15 cellular contexts compared by ENCODE assay signal in the genomic region with DNA sequence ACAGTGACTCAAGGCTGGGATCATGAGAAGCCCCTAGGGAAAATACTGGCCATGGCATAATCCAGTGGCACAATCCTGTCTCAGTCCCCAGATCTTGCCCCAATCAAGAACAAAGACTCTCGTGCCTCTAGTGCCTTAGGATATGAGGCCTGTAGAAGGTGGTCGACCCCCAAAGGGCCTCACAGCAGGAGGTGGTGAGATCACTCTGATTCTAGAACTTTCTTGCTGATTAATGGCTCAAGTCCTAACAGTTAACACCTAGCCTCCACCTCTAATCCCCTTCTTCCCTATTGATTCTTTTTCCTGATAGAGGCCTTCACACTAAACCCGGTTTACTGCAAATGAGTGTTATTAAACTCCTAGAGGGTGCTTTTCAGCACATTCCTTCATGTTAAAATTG.
DNase-seq lines count a peak whose midpoint lies in the region; ATAC-seq and TF ChIP-seq lines count a peak whose summit lies in the region.
"Had no signal": no experiment of that assay in that cellular context is flagged by ENCODE, and none has a peak within 500 bp of the region (broad histone marks: within the 10 kb centered on the region; RNA-seq: fewer than 3 reads in every experiment).

No MANE protein-coding gene starts in this region.

- no peak overlapping the region for H4K8ac ChIP-seq in H9 (replicated peaks; ENCODE audit: insufficient read length, low read depth, low read length)

- H3K9ac ChIP-seq in neural progenitor cell = no peak overlapping the region
- H3K9ac ChIP-seq in H9 (ENCODE audit: extremely low read depth, insufficient read length, low read length) = no peak overlapping the region
- H3K9ac ChIP-seq: GM23248 had no signal

- H3F3A ChIP-seq in neural progenitor cell (ENCODE audit: low read depth) = peaks cover 13% of the 10 kb centered on the region

- H3K4me3 ChIP-seq in CD4-positive, CD25-positive, alpha-beta regulatory T cell (ENCODE audit: low read depth, low read length) = no peak overlapping the region
- no peak overlapping the region for H3K4me3 ChIP-seq in neural progenitor cell
- H3K4me3 ChIP-seq: GM23248 had no signal

- H3K4me3 Mint-ChIP-seq in CD4-positive, CD25-positive, alpha-beta regulatory T cell = no peak overlapping the region
- H3K4me3 Mint-ChIP-seq in brain (no peak overlapping the region), neural progenitor cell (no peak overlapping the region), H9 (no peak overlapping the region)
- H3K4me3 Mint-ChIP-seq in activated T-helper 2 cell treated with anti-CD3 and anti-CD28 coated beads, Interferon-gamma antibody, Interleukin-2, Interleukin-4, amounts not matched to agents 10 μg/mL and 5 μg/mL and 100 μg/mL, durations not matched to agents 14 hours and 24 hours and 36 hours (ENCODE audit: low read depth) = no peak overlapping the region
- H3K4me3 Mint-ChIP-seq: B cell; CD8-positive, alpha-beta T cell; IgD-negative memory B cell had no signal

- H3K4me1 ChIP-seq in CD4-positive, CD25-positive, alpha-beta regulatory T cell (ENCODE audit: control insufficient read depth, insufficient read depth, low read length, poor library complexity, severe bottlenecking) = no peaks in the 10 kb centered on the region
- H3K4me1 ChIP-seq in neural progenitor cell = peaks cover 41% of the 10 kb centered on the region
- H3K4me1 ChIP-seq in H9 (ENCODE audit: insufficient read depth, low read length) = no peaks in the 10 kb centered on the region; the same call in none of the 2 replicates

- no peak overlapping the region for H3K27ac ChIP-seq in CD4-positive, CD25-positive, alpha-beta regulatory T cell (ENCODE audit: insufficient read depth, low read length, poor library complexity, severe bottlenecking)
- H3K27ac ChIP-seq in KOPT-K1 (ENCODE audit: low read depth, low read length, poor library complexity, severe bottlenecking) (peak overlapping the region; percentile 21), neural progenitor cell (no peak overlapping the region), H9 (ENCODE audit: insufficient read length, low read depth, low read length) (no peak overlapping the region)
- H3K27ac ChIP-seq: C4-2B, GM23248 had no signal

- no peak for ATAC-seq in CD4-positive, CD25-positive, alpha-beta regulatory T cell (ENCODE audit: low read depth in 2 of 2)
- ATAC-seq: CD8-positive, alpha-beta T cell had no signal

- TF ChIP-seq CTCF in brain (conservative IDR thresholded peaks at IDR 0.05) = no peak
- no peak for TF ChIP-seq CTCF in neural progenitor cell (IDR thresholded peaks at IDR 0.05)
- no peak for TF ChIP-seq CTCF in H9 (conservative IDR thresholded peaks at IDR 0.05)
- TF ChIP-seq CTCF in GM10266 (IDR thresholded peaks at IDR 0.05; ENCODE audit: control insufficient read depth, insufficient read depth, low read depth, missing control alignments) = no peak

- H3K36me3 Mint-ChIP-seq in CD4-positive, CD25-positive, alpha-beta regulatory T cell = peaks cover 13% of the 10 kb centered on the region
- no peaks in the 10 kb centered on the region for H3K36me3 Mint-ChIP-seq in brain
- peaks cover 59% of the 10 kb centered on the region for H3K36me3 Mint-ChIP-seq in neural progenitor cell
- H3K36me3 Mint-ChIP-seq in activated T-helper 2 cell treated with anti-CD3 and anti-CD28 coated beads, Interferon-gamma antibody, Interleukin-2, Interleukin-4, amounts not matched to agents 10 μg/mL and 5 μg/mL and 100 μg/mL, durations not matched to agents 14 hours and 24 hours and 36 hours (ENCODE audit: low read depth) = no peaks in the 10 kb centered on the region
- no peaks in the 10 kb centered on the region; a peak in 1 of 7 replicates for H3K36me3 Mint-ChIP-seq in H9 (ENCODE audit: insufficient read depth in 1 of 3, low read depth in 3 of 3)

- no peak overlapping the region for H4K91ac ChIP-seq in H9 (ENCODE audit: insufficient read length, low read depth, low read length)

- H2BK12ac ChIP-seq in H9 (ENCODE audit: insufficient read length, low read depth, low read length) = no peak overlapping the region

- H3K56ac ChIP-seq in H9 (ENCODE audit: insufficient read length, low read depth, low read length) = no peak overlapping the region

- no peak overlapping the region for H3K4ac ChIP-seq in H9 (ENCODE audit: low read depth, low read length)

- H3K4me2 ChIP-seq in neural progenitor cell (no peak overlapping the region), H9 (ENCODE audit: insufficient read depth, insufficient read length, low read length) (no peak overlapping the region)

- H3K79me1 ChIP-seq in H9 (ENCODE audit: insufficient read depth, low read depth, low read length, poor library complexity, severe bottlenecking) = no peaks in the 10 kb centered on the region

- H2AK5ac ChIP-seq in H9 (ENCODE audit: insufficient read length, low read length) = no peak overlapping the region

- no peaks in the 10 kb centered on the region for H3K27me3 Mint-ChIP-seq in CD4-positive, CD25-positive, alpha-beta regulatory T cell
- H3K27me3 Mint-ChIP-seq in brain (no peaks in the 10 kb centered on the region), neural progenitor cell (ENCODE audit: insufficient read depth, low read depth) (peaks cover 2% of the 10 kb centered on the region), H9 (ENCODE audit: low read depth) (no peaks in the 10 kb centered on the region; the same call in 1 of the 2 replicates)
- no peaks in the 10 kb centered on the region for H3K27me3 Mint-ChIP-seq in activated T-helper 2 cell treated with anti-CD3 and anti-CD28 coated beads, Interferon-gamma antibody, Interleukin-2, Interleukin-4, amounts not matched to agents 10 μg/mL and 5 μg/mL and 100 μg/mL, durations not matched to agents 14 hours and 24 hours and 36 hours (ENCODE audit: low read depth)
- H3K27me3 Mint-ChIP-seq: B cell, IgD-negative memory B cell had no signal

- H3K27ac Mint-ChIP-seq in CD4-positive, CD25-positive, alpha-beta regulatory T cell = peak overlapping the region in 2 of 3 donors; percentile 0 to 36
- H3K27ac Mint-ChIP-seq in brain = peak overlapping the region; percentile 33 to 94 (median 79)
- H3K27ac Mint-ChIP-seq in neural progenitor cell = peak overlapping the region; percentile 47
- no peak overlapping the region for H3K27ac Mint-ChIP-seq in activated T-helper 2 cell treated with anti-CD3 and anti-CD28 coated beads, Interferon-gamma antibody, Interleukin-2, Interleukin-4, amounts not matched to agents 10 μg/mL and 5 μg/mL and 100 μg/mL, durations not matched to agents 14 hours and 24 hours and 36 hours
- no peak overlapping the region; a peak in 2 of 7 replicates for H3K27ac Mint-ChIP-seq in H9
- H3K27ac Mint-ChIP-seq: B cell; CD8-positive, alpha-beta T cell; IgD-negative memory B cell had no signal

- H3K27me3 ChIP-seq in CD4-positive, CD25-positive, alpha-beta regulatory T cell (ENCODE audit: control insufficient read depth, insufficient read depth, low read length) = no peaks in the 10 kb centered on the region
- H3K27me3 ChIP-seq in neural progenitor cell (no peaks in the 10 kb centered on the region), H9 (ENCODE audit: insufficient read depth, low read length) (no peaks in the 10 kb centered on the region)

- peaks cover 0 to 8% (median 3%) of the 10 kb centered on the region in 4 donors for H3K4me1 Mint-ChIP-seq in CD4-positive, CD25-positive, alpha-beta regulatory T cell
- H3K4me1 Mint-ChIP-seq in brain (peaks cover 96% of the 10 kb centered on the region), neural progenitor cell (peaks cover 65% of the 10 kb centered on the region), H9 (peaks cover 11 to 14% of the 10 kb centered on the region in 2 experiments)
- no peaks in the 10 kb centered on the region for H3K4me1 Mint-ChIP-seq in activated T-helper 2 cell treated with anti-CD3 and anti-CD28 coated beads, Interferon-gamma antibody, Interleukin-2, Interleukin-4, amounts not matched to agents 10 μg/mL and 5 μg/mL and 100 μg/mL, durations not matched to agents 14 hours and 24 hours and 36 hours (ENCODE audit: low read depth)
- H3K4me1 Mint-ChIP-seq: B cell, IgD-negative memory B cell had no signal

- H4K20me1 ChIP-seq in neural progenitor cell (ENCODE audit: low read depth) (peaks cover 52% of the 10 kb centered on the region), H9 (ENCODE audit: control insufficient read depth, insufficient read depth, insufficient read length) (no peaks in the 10 kb centered on the region)

- H3T11ph ChIP-seq in H9 (ENCODE audit: low read length) = no peak overlapping the region

- no peak for DNase-seq in CD4-positive, CD25-positive, alpha-beta regulatory T cell
- no peak for DNase-seq in neural progenitor cell (ENCODE audit: low spot score)
- DNase-seq in activated T-helper 2 cell treated with anti-CD3 and anti-CD28 coated beads, Interferon-gamma antibody, Interleukin-2, Interleukin-4, amounts not matched to agents 10 μg/mL and 5 μg/mL and 100 μg/mL, durations not matched to agents 14 hours and 24 hours and 36 hours (ENCODE audit: low spot score) = no peak
- no peak for DNase-seq in H9
- DNase-seq in GM10266 (ENCODE audit: extremely low spot score) = no peak
- DNase-seq: ACHN; CD8-positive, alpha-beta T cell; COR-L47; GF-D8; GM23248 had no signal

- no peak overlapping the region for H3K18ac ChIP-seq in H9 (ENCODE audit: insufficient read length, low read depth, low read length)

- no peak overlapping the region for H3K23ac ChIP-seq in H9 (ENCODE audit: insufficient read length, low read depth, low read length)

- H2AFZ ChIP-seq in neural progenitor cell (replicated peaks) = no peak overlapping the region
- no peak overlapping the region for H2AFZ ChIP-seq in H9 (ENCODE audit: low read length)
- H2AFZ ChIP-seq: GM23248 had no signal

- H2BK15ac ChIP-seq in H9 (ENCODE audit: low read depth, low read length) = no peak overlapping the region

- no peaks in the 10 kb centered on the region for H3K9me3 Mint-ChIP-seq in CD4-positive, CD25-positive, alpha-beta regulatory T cell
- H3K9me3 Mint-ChIP-seq in brain = no peaks in the 10 kb centered on the region
- no peaks in the 10 kb centered on the region for H3K9me3 Mint-ChIP-seq in neural progenitor cell
- H3K9me3 Mint-ChIP-seq in activated T-helper 2 cell treated with anti-CD3 and anti-CD28 coated beads, Interferon-gamma antibody, Interleukin-2, Interleukin-4, amounts not matched to agents 10 μg/mL and 5 μg/mL and 100 μg/mL, durations not matched to agents 14 hours and 24 hours and 36 hours = no peaks in the 10 kb centered on the region
- H3K9me3 Mint-ChIP-seq in H9 = no peaks in the 10 kb centered on the region
- H3K9me3 Mint-ChIP-seq: CD8-positive, alpha-beta T cell; IgD-negative memory B cell had no signal

- H3K36me3 ChIP-seq in CD4-positive, CD25-positive, alpha-beta regulatory T cell (ENCODE audit: control insufficient read depth, insufficient read depth, low read length) = peaks cover 10% of the 10 kb centered on the region
- H3K36me3 ChIP-seq in KOPT-K1 (ENCODE audit: insufficient read depth, low read length) (peaks cover 100% of the 10 kb centered on the region), neural progenitor cell (no peaks in the 10 kb centered on the region)

- WGBS in H9 (ENCODE audit: extremely low coverage, insufficient read length, low lambda C conversion rate) = no CpG with 5 or more reads among the region's 3 CpGs

- no peak overlapping the region for H4K5ac ChIP-seq in H9 (ENCODE audit: insufficient read length, low read depth, low read length)

- no peak overlapping the region for H2BK20ac ChIP-seq in H9 (ENCODE audit: low read depth, low read length, poor library complexity, severe bottlenecking)

- H3K14ac ChIP-seq in H9 (ENCODE audit: insufficient read depth, low read length) = no peak overlapping the region

- peaks cover 26% of the 10 kb centered on the region for H3K79me2 ChIP-seq in neural progenitor cell (ENCODE audit: low read depth)
- H3K79me2 ChIP-seq in H9 (ENCODE audit: insufficient read depth, low read length) = no peaks in the 10 kb centered on the region

- no peak overlapping the region for H2BK5ac ChIP-seq in H9 (ENCODE audit: insufficient read length, low read length)

- intact Hi-C loops in activated T-helper 2 cell treated with anti-CD3 and anti-CD28 coated beads, Interferon-gamma antibody, Interleukin-2, Interleukin-4, amounts not matched to agents 10 μg/mL and 5 μg/mL and 100 μg/mL, durations not matched to agents 14 hours and 24 hours and 36 hours (cut with micrococcal nuclease) = no loop called here

- no peaks in the 10 kb centered on the region for H3K23me2 ChIP-seq in H9 (ENCODE audit: insufficient read length, low read depth, low read length, poor library complexity, severe bottlenecking)

- no peaks in the 10 kb centered on the region for H3K9me3 ChIP-seq in CD4-positive, CD25-positive, alpha-beta regulatory T cell (ENCODE audit: control insufficient read depth in 2 of 2, low read length in 2 of 2)
- H3K9me3 ChIP-seq in KOPT-K1 (ENCODE audit: insufficient read depth, low read length, poor library complexity, severe bottlenecking) = no peaks in the 10 kb centered on the region
- no peaks in the 10 kb centered on the region for H3K9me3 ChIP-seq in neural progenitor cell (ENCODE audit: low read depth)
- no peaks in the 10 kb centered on the region for H3K9me3 ChIP-seq in H9 (ENCODE audit: control insufficient read depth, low read depth, low read length)

- H2BK120ac ChIP-seq in H9 (ENCODE audit: low read depth, low read length, poor library complexity, severe bottlenecking) = no peak overlapping the region

Comparison
In these comparisons a context has a peak if more than half of its experiments do, and no peak if none do; other contexts are left out.
1. H3K27ac Mint-ChIP-seq: peak in CD4-positive, CD25-positive, alpha-beta regulatory T cell (2 of 3), brain (5 of 5) and neural progenitor cell (single experiment); none in activated T-helper 2 cell treated with anti-CD3 and anti-CD28 coated beads, Interferon-gamma antibody, Interleukin-2, Interleukin-4, amounts not matched to agents 10 μg/mL and 5 μg/mL and 100 μg/mL, durations not matched to agents 14 hours and 24 hours and 36 hours (single experiment) and H9 (0 of 3).